23 cellular contexts compared by ENCODE assay signal in genomic region chr11:117428856-117429229, GRCh38.
"Had no signal": no experiment of that assay in that cellular context is flagged by ENCODE, and none has a peak within 500 bp of the region (broad histone marks: within the 10 kb centered on the region; RNA-seq: fewer than 3 reads in every experiment).

No MANE protein-coding gene starts in this region.

- H3K4me1 Mint-ChIP-seq: activated CD4-positive, alpha-beta T cell treated with anti-CD3 and anti-CD28 coated beads, Interleukin-2, amount 10 ng/mL, durations not matched to agents 7 days and 5 days had no signal

- H3K4me3 Mint-ChIP-seq: activated CD4-positive, alpha-beta T cell treated with anti-CD3 and anti-CD28 coated beads, Interleukin-2, amount 10 ng/mL, durations not matched to agents 7 days and 5 days; activated CD8-positive, alpha-beta T cell treated with anti-CD3 and anti-CD28 coated beads, Interleukin-2, amount 10 ng/mL, durations not matched to agents 7 days and 5 days; activated T-cell treated with anti-CD3 and anti-CD28 coated beads, Interleukin-2, amount 50 U/mL, for 4 hours; mesothelial cell of epicardium; natural killer cell treated with Interleukin-12 subunit alpha and Interleukin-12 subunit beta and Interleukin-15 and Interleukin-18, amount 100 ng/mL, for 72 hours; T-helper 2 cell treated with Interferon-gamma antibody and Interleukin-4, amounts not matched to agents 5 μg/mL and 100 μg/mL, for 36 hours had no signal

- ATAC-seq: activated CD4-positive, CD25-positive, alpha-beta regulatory T cell treated with anti-CD3 and anti-CD28 coated beads, Interleukin-2, amount 50 U/mL, for 24 hours; activated CD8-positive, alpha-beta T cell treated with anti-CD3 and anti-CD28 coated beads, Interleukin-2, amount 10 ng/mL, durations not matched to agents 7 days and 5 days; activated T-cell treated with anti-CD3 and anti-CD28 coated beads, Interleukin-2, amount 50 U/mL, for 4 hours; left lobe of liver; natural killer cell treated with Interleukin-12 subunit alpha and Interleukin-12 subunit beta and Interleukin-15 and Interleukin-18, amount 100 ng/mL, for 72 hours; sciatic nerve; upper lobe of right lung had no signal

- H3K4me3 ChIP-seq: colonic mucosa, lung, smooth muscle cell, upper lobe of right lung had no signal

- H3K9me3 ChIP-seq: colonic mucosa, upper lobe of right lung had no signal

- H3K4me1 ChIP-seq: colonic mucosa, upper lobe of right lung had no signal

- DNase-seq: activated CD4-positive, alpha-beta T cell treated with anti-CD3 and anti-CD28 coated beads, Interleukin-2, amount 10 ng/mL, durations not matched to agents 7 days and 5 days; activated CD8-positive, alpha-beta memory T cell treated with anti-CD3 and anti-CD28 coated beads, Interleukin-2, amount 50 U/mL, for 4 hours; activated CD8-positive, alpha-beta T cell treated with anti-CD3 and anti-CD28 coated beads, Interleukin-2, amount 10 ng/mL, durations not matched to agents 7 days and 5 days; activated effector memory CD4-positive, alpha-beta T cell treated with anti-CD3 and anti-CD28 coated beads, Interleukin-2, amount 50 U/mL, for 16 hours; activated naive CD4-positive, alpha-beta T cell treated with anti-CD3 and anti-CD28 coated beads, Interleukin-2, amount 50 U/mL, for 16 hours; activated T-cell treated with anti-CD3 and anti-CD28 coated beads, Interleukin-2, amount 50 U/mL, for 4 hours; brain microvascular endothelial cell; central memory CD4-positive, alpha-beta T cell; colonic mucosa; hypothalamus; stimulated activated CD4-positive, alpha-beta T cell treated with anti-CD3 and anti-CD28 coated beads, Interleukin-4, amount 100 ng/mL, for 1 hour had no signal

- H3K27ac Mint-ChIP-seq: activated CD4-positive, alpha-beta T cell treated with anti-CD3 and anti-CD28 coated beads, Interleukin-2, amount 10 ng/mL, durations not matched to agents 7 days and 5 days; activated CD8-positive, alpha-beta T cell treated with anti-CD3 and anti-CD28 coated beads, Interleukin-2, amount 10 ng/mL, durations not matched to agents 7 days and 5 days; mesothelial cell of epicardium; natural killer cell treated with Interleukin-12 subunit alpha and Interleukin-12 subunit beta and Interleukin-15 and Interleukin-18, amount 100 ng/mL, for 72 hours; T-helper 2 cell treated with Interferon-gamma antibody and Interleukin-4, amounts not matched to agents 5 μg/mL and 100 μg/mL, for 36 hours had no signal

- H3K4me2 ChIP-seq: smooth muscle cell had no signal

- H3K9me3 Mint-ChIP-seq: activated CD4-positive, alpha-beta T cell treated with anti-CD3 and anti-CD28 coated beads, Interleukin-2, amount 10 ng/mL, durations not matched to agents 7 days and 5 days; activated T-cell treated with anti-CD3 and anti-CD28 coated beads, Interleukin-2, amount 50 U/mL, for 4 hours; mesothelial cell of epicardium; natural killer cell treated with Interleukin-12 subunit alpha and Interleukin-12 subunit beta and Interleukin-15 and Interleukin-18, amount 100 ng/mL, for 72 hours; T-helper 2 cell treated with Interferon-gamma antibody and Interleukin-4, amounts not matched to agents 5 μg/mL and 100 μg/mL, for 36 hours had no signal

- H3K36me3 Mint-ChIP-seq: mesothelial cell of epicardium; natural killer cell treated with Interleukin-12 subunit alpha and Interleukin-12 subunit beta and Interleukin-15 and Interleukin-18, amount 100 ng/mL, for 72 hours had no signal

- H3K27ac ChIP-seq: brain microvascular endothelial cell, colonic mucosa, upper lobe of right lung had no signal

- H3K27me3 ChIP-seq: colonic mucosa, upper lobe of right lung had no signal

- FAIRE-seq: frontal cortex, kidney, TTC549 had no signal

- H3K36me3 ChIP-seq: brain microvascular endothelial cell, colonic mucosa, upper lobe of right lung had no signal
